21 cellular contexts compared by ENCODE assay signal in genomic region chr1:53311104-53311908, GRCh38. TPM values are rescaled to one million over a fixed set of nuclear protein-coding genes. Genes with fewer than 3 reads are reported as not detected.
A peak's percentile ranks its signal among the peaks of the same experiment; 100 is the strongest.
DNase-seq lines count a peak whose midpoint lies in the region; ATAC-seq lines count a peak whose summit lies in the region.
"Had no signal": no experiment of that assay in that cellular context is flagged by ENCODE, and none has a peak within 500 bp of the region (broad histone marks: within the 10 kb centered on the region; RNA-seq: fewer than 3 reads in every experiment).

No MANE protein-coding gene starts in this region.

- DNase-seq in stimulated activated naive CD8-positive, alpha-beta T cell treated with anti-CD3 and anti-CD28 coated beads, Interleukin-15, amount 100 ng/mL, for 72 hours = no peak
- no peak for DNase-seq in stimulated activated naive CD8-positive, alpha-beta T cell treated with anti-CD3 and anti-CD28 coated beads, Interleukin-15, Interleukin-2, amounts not matched to agents 100 U/mL and 50 U/mL, for 24 hours
- peak; percentile 89 to 92 for DNase-seq in NCI-H524 (lab: John Stamatoyannopoulos, UW)
- peak; percentile 62 for DNase-seq in cerebellum (ENCODE audit: low spot score)
- no peak for DNase-seq in OCI-M1 (lab: John Stamatoyannopoulos, UW)
- DNase-seq in activated CD8-positive, alpha-beta memory T cell treated with anti-CD3 and anti-CD28 coated beads for 24 hours = no peak
- DNase-seq: activated T-cell treated with anti-CD3 and anti-CD28 coated beads, Interleukin-2, amount 50 U/mL, for 72 hours; CD8-positive, alpha-beta memory T cell; colonic mucosa; DMS79 treated with DMSO at 0.1 percent for 48 hours; HFFc6; lower lobe of right lung; NCI-H1092 treated with DMSO at 0.1 percent for 48 hours; NCI-H2081 treated with DMSO at 0.1 percent for 48 hours; NCI-H510A; stimulated activated CD4-positive, alpha-beta T cell treated with anti-CD3 and anti-CD28 coated beads, Interleukin-2, amount 100 ng/mL, for 24 hours had no signal

- H3K4me3 Mint-ChIP-seq in stimulated activated naive CD8-positive, alpha-beta T cell treated with anti-CD3 and anti-CD28 coated beads, Interleukin-15, amount 100 ng/mL, for 72 hours = no peak overlapping the region
- H3K4me3 Mint-ChIP-seq: activated T-cell treated with anti-CD3 and anti-CD28 coated beads, Interleukin-2, amount 50 U/mL, for 72 hours; CD8-positive, alpha-beta memory T cell; HFFc6; stimulated activated memory B cell treated with anti-CD40 and anti-IgM and Interleukin-4, amounts not matched to agents 10 μg/mL and 1 μg/mL and 100 μg/mL, for 72 hours had no signal

- no peaks in the 10 kb centered on the region for H3K27me3 Mint-ChIP-seq in stimulated activated naive CD8-positive, alpha-beta T cell treated with anti-CD3 and anti-CD28 coated beads, Interleukin-15, amount 100 ng/mL, for 72 hours
- H3K27me3 Mint-ChIP-seq: CD8-positive, alpha-beta memory T cell; stimulated activated memory B cell treated with anti-CD40 and anti-IgM and Interleukin-4, amounts not matched to agents 10 μg/mL and 1 μg/mL and 100 μg/mL, for 72 hours had no signal

- peak overlapping the region in 1 of 2 donors; percentile 94 for H3K27ac Mint-ChIP-seq in stimulated activated naive CD8-positive, alpha-beta T cell treated with anti-CD3 and anti-CD28 coated beads, Interleukin-15, amount 100 ng/mL, for 72 hours
- H3K27ac Mint-ChIP-seq: activated T-cell treated with anti-CD3 and anti-CD28 coated beads, Interleukin-2, amount 50 U/mL, for 72 hours; HFFc6 had no signal

- peak; percentile 37 for ATAC-seq in stimulated activated naive CD8-positive, alpha-beta T cell treated with anti-CD3 and anti-CD28 coated beads, Interleukin-15, amount 100 ng/mL, for 72 hours
- no peak for ATAC-seq in stimulated activated naive CD8-positive, alpha-beta T cell treated with anti-CD3 and anti-CD28 coated beads, Interleukin-15, Interleukin-2, amounts not matched to agents 100 U/mL and 50 U/mL, for 24 hours
- ATAC-seq in GM18502 (IDR thresholded peaks at IDR 0.05; ENCODE audit: poor library complexity, unreplicated experiment) = no peak
- ATAC-seq: activated CD4-positive, CD25-positive, alpha-beta regulatory T cell treated with anti-CD3 and anti-CD28 coated beads, Interleukin-2, amount 50 U/mL, for 24 hours; activated naive CD4-positive, alpha-beta T cell treated with anti-CD3 and anti-CD28 coated beads, Interleukin-2, amount 50 U/mL, for 72 hours; activated T-cell treated with anti-CD3 and anti-CD28 coated beads, Interleukin-2, amount 50 U/mL, for 72 hours; gastroesophageal sphincter; lower lobe of right lung; stimulated activated memory B cell treated with anti-CD40 and anti-IgM and Interleukin-4, amounts not matched to agents 10 μg/mL and 1 μg/mL and 100 μg/mL, for 72 hours had no signal

- peaks cover 41% of the 10 kb centered on the region for H3K4me1 Mint-ChIP-seq in stimulated activated naive CD8-positive, alpha-beta T cell treated with anti-CD3 and anti-CD28 coated beads, Interleukin-15, amount 100 ng/mL, for 72 hours

- H3K9me3 Mint-ChIP-seq in stimulated activated naive CD8-positive, alpha-beta T cell treated with anti-CD3 and anti-CD28 coated beads, Interleukin-15, amount 100 ng/mL, for 72 hours = no peaks in the 10 kb centered on the region
- H3K9me3 Mint-ChIP-seq: activated naive CD4-positive, alpha-beta T cell treated with anti-CD3 and anti-CD28 coated beads, Interleukin-2, amount 50 U/mL, for 72 hours; activated T-cell treated with anti-CD3 and anti-CD28 coated beads, Interleukin-2, amount 50 U/mL, for 72 hours; CD8-positive, alpha-beta memory T cell; HFFc6; stimulated activated memory B cell treated with anti-CD40 and anti-IgM and Interleukin-4, amounts not matched to agents 10 μg/mL and 1 μg/mL and 100 μg/mL, for 72 hours had no signal

RNA-seq across cellular contexts. Expression of gene LRP8, which starts 16.6 kb away (rescaled TPM):
- 74.2 TPM for total RNA-seq in cerebellum

Comparison
In these comparisons a context has a peak if more than half of its experiments do, and no peak if none do; other contexts are left out.
1. DNase-seq: peak in NCI-H524 (2 of 2) and cerebellum (single experiment); none in stimulated activated naive CD8-positive, alpha-beta T cell treated with anti-CD3 and anti-CD28 coated beads, Interleukin-15, amount 100 ng/mL, for 72 hours (0 of 2), stimulated activated naive CD8-positive, alpha-beta T cell treated with anti-CD3 and anti-CD28 coated beads, Interleukin-15, Interleukin-2, amounts not matched to agents 100 U/mL and 50 U/mL, for 24 hours (single experiment), OCI-M1 (single experiment) and activated CD8-positive, alpha-beta memory T cell treated with anti-CD3 and anti-CD28 coated beads for 24 hours (single experiment).